3 cellular contexts compared by ENCODE assay signal in genomic region chr17:70084476-70084875, GRCh38.
TF ChIP-seq lines count a peak whose summit lies in the region.

No MANE protein-coding gene starts in this region.

TF ChIP-seq in SK-N-SH, 30 proteins besides CTCF, POLR2A, EP300 and RAD21 (continued from another document):
- TF ChIP-seq REST (IDR thresholded peaks at IDR 0.05; ENCODE audit: low read depth, low read length) (peak; percentile 92), NRF1 (IDR thresholded peaks at IDR 0.05; ENCODE audit: low read depth, low read length) (no peak)
TF ChIP-seq in SK-N-SH: peak in this region for 1.

TF ChIP-seq in GM12878, 131 proteins besides CTCF, POLR2A, EP300 and RAD21 (continued from another document):
- TF ChIP-seq REST (IDR thresholded peaks at IDR 0.05; ENCODE audit: low read depth, low read length) (peak; percentile 44; the same call in 1 of the 2 replicates), CEBPZ (IDR thresholded peaks at IDR 0.05; ENCODE audit: low read depth, low read length) (no peak), GATAD2B (conservative IDR thresholded peaks at IDR 0.05; ENCODE audit: low read depth) (no peak)

TF ChIP-seq in HEK293T, 16 proteins besides CTCF, POLR2A, EP300 and RAD21 (continued from another document):
- TF ChIP-seq PKNOX1 (IDR thresholded peaks at IDR 0.05) = no peak
- no peak for TF ChIP-seq CTBP1 (IDR thresholded peaks at IDR 0.05; ENCODE audit: borderline replicate concordance)
- TF ChIP-seq TARDBP (IDR thresholded peaks at IDR 0.05) = no peak
- TF ChIP-seq FOXA1 (IDR thresholded peaks at IDR 0.05) = no peak
TF ChIP-seq in HEK293T: peak in this region for 0.
